Comparison of ENCODE assay signal across 9 cellular contexts in the genomic region with DNA sequence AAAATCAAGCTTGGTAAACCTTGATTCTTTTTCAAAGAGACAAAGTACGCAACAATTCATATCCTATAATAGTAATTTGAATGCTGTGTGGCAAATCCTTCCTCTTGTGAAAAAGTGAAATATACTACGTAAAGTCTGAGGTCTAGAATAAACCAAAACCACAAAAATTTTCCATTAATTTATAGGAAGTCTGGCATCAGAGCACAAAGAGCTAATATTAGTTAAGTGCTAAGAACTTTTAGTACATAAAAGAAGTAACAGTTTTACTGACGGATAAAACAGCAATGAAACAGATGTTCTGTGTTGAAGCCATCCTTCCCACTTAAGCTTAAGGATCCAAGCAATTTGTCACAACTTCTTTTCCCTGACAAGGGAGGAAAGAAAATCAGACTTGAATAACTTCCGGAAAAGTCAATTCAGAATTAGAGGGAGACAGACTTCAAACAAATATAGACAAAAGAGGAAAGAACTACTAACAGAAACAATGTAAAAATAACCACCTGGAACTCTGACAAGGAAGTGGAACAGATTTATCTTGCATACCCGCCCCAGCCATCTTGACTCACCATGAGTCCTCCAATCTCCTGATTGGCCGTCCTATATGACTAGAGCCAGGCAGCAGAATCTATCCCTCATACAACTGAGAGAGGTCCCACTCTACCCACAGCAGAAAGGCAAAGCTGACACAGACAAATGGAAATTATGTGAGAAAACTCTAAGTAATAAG. TPM values are rescaled to one million over a fixed set of nuclear protein-coding genes. Genes with fewer than 3 reads are reported as not detected.
DNase-seq lines count a peak whose midpoint lies in the region; ATAC-seq and TF ChIP-seq lines count a peak whose summit lies in the region.
"Had no signal": no experiment of that assay in that cellular context is flagged by ENCODE, and none has a peak within 500 bp of the region (broad histone marks: within the 10 kb centered on the region; RNA-seq: fewer than 3 reads in every experiment).

No MANE protein-coding gene starts in this region.

- 88% methylated on average over 6 of the region's 6 CpGs for WGBS in mammary epithelial cell (ENCODE audit: low coverage, missing lambda C conversion rate)

- no peak overlapping the region for H2AFZ ChIP-seq in mammary epithelial cell (ENCODE audit: low read depth, low read length)

- no peak overlapping the region for H3K4me2 ChIP-seq in mammary epithelial cell (ENCODE audit: insufficient read depth, low read depth, low read length)

- no peak overlapping the region for H3K4me3 ChIP-seq in mammary epithelial cell (replicated peaks in 1 of 3; ENCODE audit: insufficient read depth in 1 of 3, low read depth in 2 of 3, low read length in 3 of 3)

- no peaks in the 10 kb centered on the region for H3K9me3 ChIP-seq in mammary epithelial cell (replicated peaks; ENCODE audit: insufficient read depth, low read length)

- CTCF ChIA-PET in mammary epithelial cell (lab: Charles Lee; ENCODE audit: low non-redundant PET): no interaction called here

- dilution Hi-C loops in mammary epithelial cell (cut with HindIII; ENCODE audit: low sequenced_read_pairs): loop anchor here (5.0 kb wide), 1 partner anchor 73 kb away; a partner anchor contains a TSS

- H3K4me1 ChIP-seq in mammary epithelial cell (ENCODE audit: insufficient read depth, low read length): peaks cover 19% of the 10 kb centered on the region

- peak; percentile 55 for ATAC-seq in omental fat pad (ENCODE audit: low FRiP score)
- no peak for ATAC-seq in GM18907 (IDR thresholded peaks at IDR 0.05; ENCODE audit: unreplicated experiment)

- peak; percentile 79 for DNase-seq in EH (ENCODE audit: low read depth)
- DNase-seq in HT-29 (ENCODE audit: low spot score): peak; percentile 54
- DNase-seq in mammary epithelial cell: peak; percentile 47
- DNase-seq in omental fat pad (ENCODE audit: low spot score): no peak
- no peak for DNase-seq in NCI-H2107 (lab: John Stamatoyannopoulos, UW)
- no peak for DNase-seq in SHP77 (lab: John Stamatoyannopoulos, UW)
- no peak for DNase-seq in DMS 273 treated with DMSO at 0.1 percent for 48 hours (lab: John Stamatoyannopoulos, UW)
- DNase-seq: NCI-H510A treated with DMSO at 0.1 percent for 48 hours had no signal

- H3K36me3 ChIP-seq in mammary epithelial cell (ENCODE audit: insufficient read depth, low read length): peaks cover 25% of the 10 kb centered on the region

- H3K27me3 ChIP-seq in mammary epithelial cell (ENCODE audit: insufficient read depth, low read length): no peaks in the 10 kb centered on the region

- H3K9ac ChIP-seq in mammary epithelial cell (ENCODE audit: insufficient read depth, low read length): no peak overlapping the region

- TF ChIP-seq CTCF in mammary epithelial cell (conservative IDR thresholded peaks at IDR 0.05 in 1 of 2, IDR thresholded peaks at IDR 0.05 in 1 of 2; ENCODE audit: extremely low read depth in 1 of 2, insufficient read depth in 1 of 2, low read depth in 1 of 2, low read length in 2 of 2): no peak
- no peak for TF ChIP-seq CTCF in omental fat pad (IDR thresholded peaks at IDR 0.05)

- BruUV-seq in mammary epithelial cell (replicated peaks; lab: Mats Ljungman, UMichigan): no TSS peak

- intact Hi-C loops in mammary epithelial cell (cut with micrococcal nuclease): no loop called here

- H4K20me1 ChIP-seq in mammary epithelial cell (ENCODE audit: insufficient read depth, low read length): no peaks in the 10 kb centered on the region

- in situ Hi-C loops in mammary epithelial cell (cut with MboI; ENCODE audit: low sequenced_read_pairs in 2 of 2): no loop called here

- H3K27ac ChIP-seq in mammary epithelial cell (ENCODE audit: insufficient read depth, low read depth, low read length): no peak overlapping the region

- H3K79me2 ChIP-seq in mammary epithelial cell (ENCODE audit: insufficient read depth, low read length): peaks cover 96% of the 10 kb centered on the region

RNA-seq across cellular contexts. Expression of a gene that starts 34.5 kb away (rescaled TPM):
- 135 and 151 TPM in 2 replicates for total RNA-seq in HT-29 (2014; rRNA removed; shearing (Covaris generic))
- total RNA-seq in mammary epithelial cell: 100 to 1,000 TPM in 1 of 2 donors, 10 to 100 TPM in 1; 57.3 to 105 TPM
- 56.0 TPM for polyA plus RNA-seq in mammary epithelial cell
- polyA minus RNA-seq in mammary epithelial cell: 93.7 TPM
- total RNA-seq in omental fat pad: 100 to 1,000 TPM in 2 of 4 donors, 10 to 100 TPM in 2; 93.9 to 124 (median 104) TPM

RNA-seq across cellular contexts. Expression of a gene that starts 45.2 kb away (rescaled TPM):
- total RNA-seq in HT-29 (2014; rRNA removed; shearing (Covaris generic)): 1.4 TPM in 1 of 2 replicates, not detected in the other
- total RNA-seq in mammary epithelial cell (not detected), omental fat pad (1 to 10 TPM in 1 of 4 donors, not detected in 3; 1.0 TPM)
- polyA plus RNA-seq in mammary epithelial cell: not detected
- polyA minus RNA-seq in mammary epithelial cell: not detected

Comparison
In these comparisons a context has a peak if more than half of its experiments do, and no peak if none do; other contexts are left out.
1. DNase-seq: peak in EH (single experiment), HT-29 (single experiment) and mammary epithelial cell (single experiment); none in omental fat pad (single experiment), NCI-H2107 (single experiment), SHP77 (0 of 2) and DMS 273 treated with DMSO at 0.1 percent for 48 hours (single experiment).